Comparison of ENCODE assay signal across 8 cellular contexts in the genomic region with DNA sequence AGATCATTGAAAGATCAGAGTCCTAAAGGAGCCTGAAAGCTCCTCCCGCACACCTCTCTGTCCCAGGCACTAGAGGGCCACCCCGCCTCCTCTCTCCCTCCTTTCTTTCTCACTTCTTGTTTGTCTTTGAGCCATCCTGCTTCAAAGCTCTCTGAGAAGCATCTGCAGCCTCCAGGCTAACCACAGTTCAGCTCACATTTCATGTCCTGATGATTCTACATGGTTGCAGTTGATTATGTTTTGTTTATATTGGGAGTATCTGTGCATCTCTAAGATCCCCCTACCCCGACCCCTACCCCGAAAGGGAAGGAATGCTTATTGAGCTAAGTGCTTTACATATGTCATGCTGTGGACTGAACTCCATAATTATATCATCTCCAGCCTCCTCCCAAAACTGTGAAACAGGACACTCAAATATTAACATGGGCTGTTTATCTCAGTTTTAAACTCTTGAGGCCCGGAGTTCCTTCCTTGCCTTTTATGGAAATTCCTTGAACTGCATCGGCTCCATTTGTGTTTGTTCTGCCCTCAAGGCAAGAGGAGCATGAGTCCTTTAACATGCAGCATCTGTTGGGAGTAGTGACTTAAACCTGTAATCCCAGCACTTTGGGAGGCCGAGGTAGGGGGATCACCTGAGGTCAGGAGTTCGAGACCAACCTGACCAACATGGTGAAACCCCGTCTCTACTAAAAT. TPM values are rescaled to one million over a fixed set of nuclear protein-coding genes. Genes with fewer than 3 reads are reported as not detected.
DNase-seq lines count a peak whose midpoint lies in the region; ATAC-seq and TF ChIP-seq lines count a peak whose summit lies in the region.

No MANE protein-coding gene starts in this region.

- TF ChIP-seq CTCF in KMS-11 (conservative IDR thresholded peaks at IDR 0.05; ENCODE audit: low read depth, low read length) (peak; percentile 37; the same call in 1 of the 2 replicates), foreskin fibroblast (IDR thresholded peaks at IDR 0.05; ENCODE audit: low read depth, low read length) (peak; percentile 53)

- intact Hi-C loops in activated CD4-positive, alpha-beta T cell treated with anti-CD3 and anti-CD28 coated beads for 36 hours (cut with DNase I, micrococcal nuclease) = no loop called here

- CTCF ChIA-PET in activated CD4-positive, alpha-beta T cell treated with anti-CD3 and anti-CD28 coated beads for 36 hours (lab: Charles Lee) = interaction anchor here (0.7 to 1.1 kb wide), 2 partner anchors 30 to 211 kb away, joined by 3 to 4 read pairs; no protein-coding TSS in a partner anchor
- CTCF ChIA-PET in T-cell (lab: Charles Lee) = interaction anchor here in 1 of 2 donors (0.6 kb wide), 1 partner anchor 203 kb away, joined by 3 read pairs; no protein-coding TSS in a partner anchor

- peak overlapping the region; percentile 22; the same call in 1 of the 2 replicates for H3K9ac ChIP-seq in KMS-11

- H3K4me1 Mint-ChIP-seq in activated CD4-positive, alpha-beta T cell treated with anti-CD3 and anti-CD28 coated beads for 36 hours = no peaks in the 10 kb centered on the region
- peaks cover 2 to 13% (median 3%) of the 10 kb centered on the region in 3 donors for H3K4me1 Mint-ChIP-seq in T-cell
- H3K4me1 Mint-ChIP-seq in stimulated activated naive B cell treated with anti-CD40 and anti-IgM and Interleukin-4, amounts not matched to agents 10 μg/mL and 1 μg/mL and 100 μg/mL, for 72 hours = peaks cover 16 to 33% of the 10 kb centered on the region in 2 donors

- H3K27me3 Mint-ChIP-seq in activated CD4-positive, alpha-beta T cell treated with anti-CD3 and anti-CD28 coated beads for 36 hours = peaks cover 7% of the 10 kb centered on the region
- H3K27me3 Mint-ChIP-seq in T-cell = peaks cover 4 to 13% of the 10 kb centered on the region in 2 donors
- no peaks in the 10 kb centered on the region for H3K27me3 Mint-ChIP-seq in stimulated activated naive B cell treated with anti-CD40 and anti-IgM and Interleukin-4, amounts not matched to agents 10 μg/mL and 1 μg/mL and 100 μg/mL, for 72 hours

- H3K27me3 ChIP-seq in KMS-11 (ENCODE audit: insufficient read depth, low read depth) = no peaks in the 10 kb centered on the region

- POLR2A ChIA-PET in activated CD4-positive, alpha-beta T cell treated with anti-CD3 and anti-CD28 coated beads for 36 hours (lab: Charles Lee) = no interaction called here
- POLR2A ChIA-PET in T-cell (lab: Charles Lee) = no interaction called here

- no peaks in the 10 kb centered on the region for H3K79me2 ChIP-seq in KMS-11 (ENCODE audit: insufficient read depth, low read depth)

- peak overlapping the region; percentile 49 for H3K4me2 ChIP-seq in KMS-11

- no peak overlapping the region for H3K27ac Mint-ChIP-seq in activated CD4-positive, alpha-beta T cell treated with anti-CD3 and anti-CD28 coated beads for 36 hours
- no peak overlapping the region for H3K27ac Mint-ChIP-seq in T-cell
- peak overlapping the region; percentile 34 for H3K27ac Mint-ChIP-seq in stimulated activated naive B cell treated with anti-CD40 and anti-IgM and Interleukin-4, amounts not matched to agents 10 μg/mL and 1 μg/mL and 100 μg/mL, for 72 hours

- peaks cover 3% of the 10 kb centered on the region for H3K9me3 Mint-ChIP-seq in activated CD4-positive, alpha-beta T cell treated with anti-CD3 and anti-CD28 coated beads for 36 hours (ENCODE audit: low read depth)
- H3K9me3 Mint-ChIP-seq in T-cell = no peaks in the 10 kb centered on the region
- peaks cover 0 to 7% of the 10 kb centered on the region in 2 donors for H3K9me3 Mint-ChIP-seq in stimulated activated naive B cell treated with anti-CD40 and anti-IgM and Interleukin-4, amounts not matched to agents 10 μg/mL and 1 μg/mL and 100 μg/mL, for 72 hours

- H2AFZ ChIP-seq in KMS-11 (ENCODE audit: low read depth) = peak overlapping the region; percentile 55; the same call in 1 of the 2 replicates

- peaks cover 18% of the 10 kb centered on the region for H3K4me1 ChIP-seq in KMS-11 (ENCODE audit: low read depth, poor library complexity, severe bottlenecking)

- H3K27ac ChIP-seq in KMS-11 = peak overlapping the region; percentile 53

- peak; percentile 42 for DNase-seq in activated CD4-positive, alpha-beta T cell treated with anti-CD3 and anti-CD28 coated beads for 36 hours
- DNase-seq in activated CD4-positive, alpha-beta T cell treated with anti-CD3 and anti-CD28 coated beads, Interleukin-2, amount 50 U/mL, for 4 hours = no peak
- DNase-seq in T-cell (peak in 3 of 34 experiments; percentile 4 to 10 (median 5)), foreskin fibroblast (peak; percentile 82 to 90), GOT3 (lab: John Stamatoyannopoulos, UW) (no peak)
- peak; percentile 37 for DNase-seq in stimulated activated naive B cell treated with anti-CD40 and anti-IgM and Interleukin-4, amounts not matched to agents 10 μg/mL and 1 μg/mL and 100 μg/mL, for 72 hours

- H3K4me3 ChIP-seq in KMS-11 (IDR thresholded peaks at IDR 0.05; ENCODE audit: insufficient read depth, low read depth, low read length) (no peak overlapping the region), foreskin fibroblast (ENCODE audit: low read depth in 1 of 2, low read length in 2 of 2) (no peak overlapping the region)

- no peaks in the 10 kb centered on the region for H3K36me3 Mint-ChIP-seq in activated CD4-positive, alpha-beta T cell treated with anti-CD3 and anti-CD28 coated beads for 36 hours (ENCODE audit: low read depth)
- no peaks in the 10 kb centered on the region for H3K36me3 Mint-ChIP-seq in T-cell
- H3K36me3 Mint-ChIP-seq in stimulated activated naive B cell treated with anti-CD40 and anti-IgM and Interleukin-4, amounts not matched to agents 10 μg/mL and 1 μg/mL and 100 μg/mL, for 72 hours = peaks cover 26 to 30% of the 10 kb centered on the region in 2 donors

- no peaks in the 10 kb centered on the region for H4K20me1 ChIP-seq in KMS-11 (ENCODE audit: insufficient read depth)

- no peak overlapping the region for H3K4me3 Mint-ChIP-seq in activated CD4-positive, alpha-beta T cell treated with anti-CD3 and anti-CD28 coated beads for 36 hours
- H3K4me3 Mint-ChIP-seq in T-cell = no peak overlapping the region
- H3K4me3 Mint-ChIP-seq in stimulated activated naive B cell treated with anti-CD40 and anti-IgM and Interleukin-4, amounts not matched to agents 10 μg/mL and 1 μg/mL and 100 μg/mL, for 72 hours = peak overlapping the region in 1 of 2 donors; percentile 26

- peak; percentile 68 for ATAC-seq in activated CD4-positive, alpha-beta T cell treated with anti-CD3 and anti-CD28 coated beads for 36 hours
- ATAC-seq in GM21447 (IDR thresholded peaks at IDR 0.05; ENCODE audit: unreplicated experiment) = peak; percentile 88
- ATAC-seq in T-cell (replicated peaks in 1 of 4) = peak; percentile 40 to 69 (median 53)
- ATAC-seq in stimulated activated naive B cell treated with anti-CD40 and anti-IgM and Interleukin-4, amounts not matched to agents 10 μg/mL and 1 μg/mL and 100 μg/mL, for 72 hours (replicated peaks) = peak; percentile 93 to 94

- no peaks in the 10 kb centered on the region for H3K36me3 ChIP-seq in KMS-11 (ENCODE audit: insufficient read depth)

RNA-seq across cellular contexts. Expression of a gene that starts 30.9 kb away (rescaled TPM):
- total RNA-seq in activated CD4-positive, alpha-beta T cell treated with anti-CD3 and anti-CD28 coated beads for 36 hours = under 1 TPM; 0.49 to 0.50 TPM
- 1 to 10 TPM in 4 of 5 donors, under 1 TPM in 1; 0.78 to 3.7 (median 1.8) TPM for total RNA-seq in T-cell

Comparison
In these comparisons a context has a peak if more than half of its experiments do, and no peak if none do; other contexts are left out.
1. DNase-seq: peak in activated CD4-positive, alpha-beta T cell treated with anti-CD3 and anti-CD28 coated beads for 36 hours (single experiment), foreskin fibroblast (2 of 2) and stimulated activated naive B cell treated with anti-CD40 and anti-IgM and Interleukin-4, amounts not matched to agents 10 μg/mL and 1 μg/mL and 100 μg/mL, for 72 hours (single experiment); none in activated CD4-positive, alpha-beta T cell treated with anti-CD3 and anti-CD28 coated beads, Interleukin-2, amount 50 U/mL, for 4 hours (0 of 2) and GOT3 (single experiment).
2. Peak in every context shown above with its lines, with median percentiles within 50 percentile points of each other: ATAC-seq.